ENCODE assay signal across 10 cellular contexts in the genomic region with DNA sequence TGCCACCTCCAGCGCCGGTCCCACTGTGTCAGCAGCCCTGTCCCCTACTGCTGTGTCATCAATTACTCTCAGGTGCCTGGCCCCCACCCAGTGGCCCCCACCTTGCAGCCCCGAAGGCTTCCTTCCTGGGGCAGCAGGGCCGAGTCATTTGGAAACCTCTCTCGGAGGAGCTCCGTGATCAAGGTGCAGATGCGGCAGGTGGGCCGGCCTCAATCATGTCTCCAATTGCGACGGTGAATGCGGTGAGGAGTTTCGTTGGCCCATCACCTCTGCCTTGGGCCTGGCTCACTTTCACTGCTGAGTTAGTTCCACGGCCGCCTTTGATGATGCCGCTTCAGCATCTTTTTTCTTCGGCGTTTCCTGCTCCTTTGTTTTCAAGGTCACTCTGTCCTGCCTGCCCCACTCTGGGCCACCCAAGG.
A peak's percentile ranks its signal among the peaks of the same experiment; 100 is the strongest.
DNase-seq lines count a peak whose midpoint lies in the region; ATAC-seq and TF ChIP-seq lines count a peak whose summit lies in the region.
"Had no signal": no experiment of that assay in that cellular context is flagged by ENCODE, and none has a peak within 500 bp of the region (broad histone marks: within the 10 kb centered on the region; RNA-seq: fewer than 3 reads in every experiment).

No MANE protein-coding gene starts in this region.

- H3K27me3 Mint-ChIP-seq in activated T-cell treated with anti-CD3 and anti-CD28 coated beads, Interleukin-2, amount 50 U/mL, for 24 hours, result no peaks in the 10 kb centered on the region
- H3K27me3 Mint-ChIP-seq in nephron progenitor cell (ENCODE audit: low read depth, poor library complexity), result peaks cover 6% of the 10 kb centered on the region

- H3K4me1 Mint-ChIP-seq in activated T-cell treated with anti-CD3 and anti-CD28 coated beads, Interleukin-2, amount 50 U/mL, for 24 hours (ENCODE audit: low read depth), result peaks cover 79% of the 10 kb centered on the region
- H3K4me1 Mint-ChIP-seq in nephron progenitor cell, result peaks cover 36% of the 10 kb centered on the region

- no peaks in the 10 kb centered on the region for H3K9me3 Mint-ChIP-seq in activated T-cell treated with anti-CD3 and anti-CD28 coated beads, Interleukin-2, amount 50 U/mL, for 24 hours
- no peaks in the 10 kb centered on the region for H3K9me3 Mint-ChIP-seq in nephron progenitor cell

- peak overlapping the region; percentile 81 for H3K27ac Mint-ChIP-seq in activated T-cell treated with anti-CD3 and anti-CD28 coated beads, Interleukin-2, amount 50 U/mL, for 24 hours
- no peak overlapping the region for H3K27ac Mint-ChIP-seq in nephron progenitor cell

- DNase-seq in GM10266 (ENCODE audit: extremely low spot score), result peak; percentile 24
- DNase-seq in activated T-cell treated with anti-CD3 and anti-CD28 coated beads, Interleukin-2, amount 50 U/mL, for 24 hours, result peak; percentile 61
- no peak for DNase-seq in nephron progenitor cell
- no peak for DNase-seq in NCI-H82 (lab: John Stamatoyannopoulos, UW)
- DNase-seq: NCI-H1105 treated with DMSO at 0.1 percent for 48 hours had no signal

- no peak for TF ChIP-seq CTCF in GM10266 (IDR thresholded peaks at IDR 0.05; ENCODE audit: control insufficient read depth, insufficient read depth, low read depth, missing control alignments)
- TF ChIP-seq CTCF in nephron progenitor cell (IDR thresholded peaks at IDR 0.05), result no peak

- ATAC-seq in HG03565 (IDR thresholded peaks at IDR 0.05; ENCODE audit: unreplicated experiment), result peak; percentile 38
- ATAC-seq in GM21717 (IDR thresholded peaks at IDR 0.05; ENCODE audit: unreplicated experiment), result no peak
- ATAC-seq in HG02938 (IDR thresholded peaks at IDR 0.05; ENCODE audit: unreplicated experiment), result no peak
- no peak for ATAC-seq in HG03135 (IDR thresholded peaks at IDR 0.05; ENCODE audit: unreplicated experiment)
- ATAC-seq: Panc1 had no signal

- peak overlapping the region; percentile 38 for H3K4me3 Mint-ChIP-seq in activated T-cell treated with anti-CD3 and anti-CD28 coated beads, Interleukin-2, amount 50 U/mL, for 24 hours
- H3K4me3 Mint-ChIP-seq in nephron progenitor cell, result peak overlapping the region; percentile 2

- H3K36me3 Mint-ChIP-seq in activated T-cell treated with anti-CD3 and anti-CD28 coated beads, Interleukin-2, amount 50 U/mL, for 24 hours (ENCODE audit: low read depth), result no peaks in the 10 kb centered on the region
- no peaks in the 10 kb centered on the region for H3K36me3 Mint-ChIP-seq in nephron progenitor cell (ENCODE audit: low read depth)

Comparison
In these comparisons a context has a peak if more than half of its experiments do, and no peak if none do; other contexts are left out.
1. DNase-seq: peak in GM10266 (single experiment) and activated T-cell treated with anti-CD3 and anti-CD28 coated beads, Interleukin-2, amount 50 U/mL, for 24 hours (single experiment); none in nephron progenitor cell (single experiment) and NCI-H82 (single experiment).